Comparison of ENCODE assay signal across 14 cellular contexts in genomic region chr5:102719886-102720285, GRCh38. TPM values are rescaled to one million over a fixed set of nuclear protein-coding genes. Genes with fewer than 3 reads are reported as not detected.
A peak's percentile ranks its signal among the peaks of the same experiment; 100 is the strongest.
DNase-seq lines count a peak whose midpoint lies in the region; ATAC-seq and TF ChIP-seq lines count a peak whose summit lies in the region.
"Had no signal": no experiment of that assay in that cellular context is flagged by ENCODE, and none has a peak within 500 bp of the region (broad histone marks: within the 10 kb centered on the region; RNA-seq: fewer than 3 reads in every experiment).

No MANE protein-coding gene starts in this region.

- no peak for ATAC-seq in HG03442 (IDR thresholded peaks at IDR 0.05; ENCODE audit: unreplicated experiment)
- ATAC-seq: HCT116 had no signal

- H3K36me3 Mint-ChIP-seq in nephron progenitor cell (ENCODE audit: low read depth), result no peaks in the 10 kb centered on the region
- H3K36me3 Mint-ChIP-seq: CD4-positive, CD25-positive, alpha-beta regulatory T cell had no signal

- no peaks in the 10 kb centered on the region for H3K27me3 Mint-ChIP-seq in nephron progenitor cell (ENCODE audit: low read depth, poor library complexity)

- no peak for TF ChIP-seq CTCF in nephron progenitor cell (IDR thresholded peaks at IDR 0.05)

- H3K27ac Mint-ChIP-seq in nephron progenitor cell, result peak overlapping the region; percentile 40
- H3K27ac Mint-ChIP-seq: CD4-positive, CD25-positive, alpha-beta regulatory T cell had no signal

- peaks cover 20% of the 10 kb centered on the region for H3K4me1 Mint-ChIP-seq in nephron progenitor cell

- DNase-seq in DMS 273 (lab: John Stamatoyannopoulos, UW; ENCODE audit: unreplicated experiment) (peak; percentile 7), DMS 273 treated with DMSO at 0.1 percent for 48 hours (lab: John Stamatoyannopoulos, UW) (no peak), EL (peak; percentile 26), NCI-H524 treated with DMSO at 0.1 percent for 48 hours (lab: John Stamatoyannopoulos, UW) (peak; percentile 67), nephron progenitor cell (no peak), medulla oblongata (ENCODE audit: extremely low spot score) (no peak), occipital lobe (lab: John Stamatoyannopoulos, UW) (no peak)
- DNase-seq: AML-193; CD4-positive, CD25-positive, alpha-beta regulatory T cell; DMS153; DMS79 treated with DMSO at 0.1 percent for 48 hours; GDM1 had no signal

- H3K9me3 Mint-ChIP-seq in nephron progenitor cell, result peaks cover 5% of the 10 kb centered on the region

- H3K4me3 Mint-ChIP-seq in nephron progenitor cell, result no peak overlapping the region
- H3K4me3 Mint-ChIP-seq: CD4-positive, CD25-positive, alpha-beta regulatory T cell had no signal

RNA-seq across cellular contexts. Expression of gene PAM, which starts 35.2 kb away (rescaled TPM):
- 85.2 TPM for total RNA-seq in occipital lobe

Comparison
In these comparisons a context has a peak if more than half of its experiments do, and no peak if none do; other contexts are left out.
1. DNase-seq: peak in DMS 273 (single experiment), EL (single experiment) and NCI-H524 treated with DMSO at 0.1 percent for 48 hours (single experiment); none in DMS 273 treated with DMSO at 0.1 percent for 48 hours (single experiment), nephron progenitor cell (single experiment), medulla oblongata (single experiment) and occipital lobe (single experiment).